Comparison of ENCODE assay signal across 16 cellular contexts in genomic region chr1:86522230-86522629, GRCh38. TPM values are rescaled to one million over a fixed set of nuclear protein-coding genes. Genes with fewer than 3 reads are reported as not detected.
DNase-seq lines count a peak whose midpoint lies in the region; FAIRE-seq and TF ChIP-seq lines count a peak whose summit lies in the region.
"Had no signal": no experiment of that assay in that cellular context is flagged by ENCODE, and none has a peak within 500 bp of the region (broad histone marks: within the 10 kb centered on the region; RNA-seq: fewer than 3 reads in every experiment).

No MANE protein-coding gene starts in this region.

- peak; percentile 18 for DNase-seq in GM03348 (ENCODE audit: low spot score)
- peak; percentile 34 for DNase-seq in fibroblast of peridontal ligament (ENCODE audit: extremely low read depth)
- no peak for DNase-seq in urothelium cell line (ENCODE audit: low spot score)
- DNase-seq in G401 (ENCODE audit: low spot score): no peak
- DNase-seq in GM13976 (ENCODE audit: low spot score): no peak
- no peak for DNase-seq in GF-D8 (lab: John Stamatoyannopoulos, UW)
- DNase-seq: AML-193; CD4-positive, CD25-positive, alpha-beta regulatory T cell; DMS 273 treated with DMSO at 0.1 percent for 48 hours; HCEC 1CT had no signal

- TF ChIP-seq CTCF in GM13976 (IDR thresholded peaks at IDR 0.05; ENCODE audit: borderline replicate concordance, control extremely low read depth, extremely low read depth, insufficient read depth, missing control alignments): no peak

- FAIRE-seq in endometrium (lab: Jason Lieb, UNC) (peak; percentile 31), urothelium cell line (lab: Jason Lieb, UNC) (peak; percentile 40)
- FAIRE-seq: A204.1, GM12892, GM19239 had no signal

- in situ Hi-C loops in G401 (cut with HindIII; ENCODE audit: low sequenced_read_pairs): no loop called here
- in situ Hi-C loops in GM13976 (cut with MboI; ENCODE audit: low sequenced_read_pairs, unreplicated experiment): no loop called here

RNA-seq across cellular contexts. Expression of gene CLCA4, which starts 24.6 kb away (rescaled TPM):
- total RNA-seq in G401 (2014; rRNA removed; shearing (Covaris generic)): not detected in 2 replicates
- total RNA-seq: CD4-positive, CD25-positive, alpha-beta regulatory T cell; Daoy; H4 had no signal

RNA-seq across cellular contexts. Expression of gene CLCA1, which starts 53.5 kb away (rescaled TPM):
- total RNA-seq in G401 (2014; rRNA removed; shearing (Covaris generic)): not detected in 2 replicates
- total RNA-seq: CD4-positive, CD25-positive, alpha-beta regulatory T cell; Daoy; H4 had no signal

Comparison
In these comparisons a context has a peak if more than half of its experiments do, and no peak if none do; other contexts are left out.
1. DNase-seq: peak in GM03348 (single experiment) and fibroblast of peridontal ligament (single experiment); none in urothelium cell line (single experiment), G401 (single experiment), GM13976 (single experiment) and GF-D8 (single experiment).